Comparison of ENCODE assay signal across 1 cellular context in the genomic region with DNA sequence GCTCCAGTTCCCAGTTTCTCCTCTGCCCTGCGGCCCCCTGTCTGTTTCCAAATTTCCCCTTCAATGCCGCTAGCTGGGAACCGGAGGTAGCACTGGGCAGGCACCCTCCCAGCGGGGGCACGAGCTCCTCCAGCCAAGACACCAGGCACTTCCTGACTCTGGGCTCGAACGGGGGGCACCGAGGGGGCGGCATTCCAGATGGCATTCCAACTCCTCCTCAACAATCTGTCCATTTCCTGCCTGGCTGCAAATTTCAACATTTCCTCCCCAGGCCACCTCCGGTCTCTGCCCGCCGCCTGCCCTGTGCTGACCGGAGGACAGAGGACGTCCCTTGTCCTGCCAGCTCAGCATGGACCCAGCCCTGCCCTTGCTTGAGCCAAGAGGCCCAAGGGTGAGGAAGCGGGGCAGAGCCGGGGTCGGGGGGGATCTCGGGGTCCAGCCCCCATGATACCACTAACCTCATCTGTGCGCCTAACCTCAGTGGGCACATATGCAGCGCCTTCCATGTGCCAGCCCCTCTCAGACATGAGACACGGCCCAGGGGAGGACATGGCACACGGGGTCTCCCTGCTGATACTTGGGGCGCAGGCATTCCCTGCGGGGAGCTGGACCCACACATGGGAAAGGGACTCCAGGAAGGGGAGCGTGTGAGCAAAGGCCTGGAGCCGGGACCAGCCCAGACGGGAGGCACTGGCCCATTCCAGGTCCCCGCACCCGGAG.
TF ChIP-seq lines count a peak whose summit lies in the region.

No MANE protein-coding gene starts in this region.

TF ChIP-seq in SK-N-SH treated with all-trans-retinoic acid at 6 μM for 48 hours, 23 proteins besides CTCF, POLR2A, EP300 and RAD21 (continued from another document):
- TF ChIP-seq, protein P1, sequence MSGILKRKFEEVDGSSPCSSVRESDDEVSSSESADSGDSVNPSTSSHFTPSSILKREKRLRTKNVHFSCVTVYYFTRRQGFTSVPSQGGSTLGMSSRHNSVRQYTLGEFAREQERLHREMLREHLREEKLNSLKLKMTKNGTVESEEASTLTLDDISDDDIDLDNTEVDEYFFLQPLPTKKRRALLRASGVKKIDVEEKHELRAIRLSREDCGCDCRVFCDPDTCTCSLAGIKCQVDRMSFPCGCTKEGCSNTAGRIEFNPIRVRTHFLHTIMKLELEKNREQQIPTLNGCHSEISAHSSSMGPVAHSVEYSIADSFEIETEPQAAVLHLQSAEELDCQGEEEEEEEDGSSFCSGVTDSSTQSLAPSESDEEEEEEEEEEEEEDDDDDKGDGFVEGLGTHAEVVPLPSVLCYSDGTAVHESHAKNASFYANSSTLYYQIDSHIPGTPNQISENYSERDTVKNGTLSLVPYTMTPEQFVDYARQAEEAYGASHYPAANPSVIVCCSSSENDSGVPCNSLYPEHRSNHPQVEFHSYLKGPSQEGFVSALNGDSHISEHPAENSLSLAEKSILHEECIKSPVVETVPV (CRISPR knock-in tag; IDR thresholded peaks at IDR 0.05), result no peak
- TF ChIP-seq GLIS3 (CRISPR knock-in tag; IDR thresholded peaks at IDR 0.05) (no peak), ZNF565 (CRISPR knock-in tag; conservative IDR thresholded peaks at IDR 0.05; ENCODE audit: low read depth) (no peak), ZFP30 (CRISPR knock-in tag; IDR thresholded peaks at IDR 0.05) (no peak), BACH2 (CRISPR knock-in tag; IDR thresholded peaks at IDR 0.05; ENCODE audit: borderline replicate concordance) (no peak), ZNF70 (CRISPR knock-in tag; IDR thresholded peaks at IDR 0.05) (no peak), CSDC2 (CRISPR knock-in tag; IDR thresholded peaks at IDR 0.05) (no peak), TCF4 (CRISPR knock-in tag; IDR thresholded peaks at IDR 0.05; ENCODE audit: borderline replicate concordance) (no peak), SNAI2 (CRISPR knock-in tag; IDR thresholded peaks at IDR 0.05) (no peak), TOX (CRISPR knock-in tag; IDR thresholded peaks at IDR 0.05; ENCODE audit: borderline replicate concordance) (no peak), ESRRG (CRISPR knock-in tag; IDR thresholded peaks at IDR 0.05) (no peak), ARNTL (CRISPR knock-in tag; IDR thresholded peaks at IDR 0.05; ENCODE audit: borderline replicate concordance, low read depth) (no peak), ZNF8 (CRISPR knock-in tag; IDR thresholded peaks at IDR 0.05) (no peak), PPARA (CRISPR knock-in tag; IDR thresholded peaks at IDR 0.05; ENCODE audit: borderline replicate concordance) (no peak)
- TF ChIP-seq, protein P2, sequence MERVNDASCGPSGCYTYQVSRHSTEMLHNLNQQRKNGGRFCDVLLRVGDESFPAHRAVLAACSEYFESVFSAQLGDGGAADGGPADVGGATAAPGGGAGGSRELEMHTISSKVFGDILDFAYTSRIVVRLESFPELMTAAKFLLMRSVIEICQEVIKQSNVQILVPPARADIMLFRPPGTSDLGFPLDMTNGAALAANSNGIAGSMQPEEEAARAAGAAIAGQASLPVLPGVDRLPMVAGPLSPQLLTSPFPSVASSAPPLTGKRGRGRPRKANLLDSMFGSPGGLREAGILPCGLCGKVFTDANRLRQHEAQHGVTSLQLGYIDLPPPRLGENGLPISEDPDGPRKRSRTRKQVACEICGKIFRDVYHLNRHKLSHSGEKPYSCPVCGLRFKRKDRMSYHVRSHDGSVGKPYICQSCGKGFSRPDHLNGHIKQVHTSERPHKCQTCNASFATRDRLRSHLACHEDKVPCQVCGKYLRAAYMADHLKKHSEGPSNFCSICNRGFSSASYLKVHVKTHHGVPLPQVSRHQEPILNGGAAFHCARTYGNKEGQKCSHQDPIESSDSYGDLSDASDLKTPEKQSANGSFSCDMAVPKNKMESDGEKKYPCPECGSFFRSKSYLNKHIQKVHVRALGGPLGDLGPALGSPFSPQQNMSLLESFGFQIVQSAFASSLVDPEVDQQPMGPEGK (CRISPR knock-in tag; IDR thresholded peaks at IDR 0.05; ENCODE audit: borderline replicate concordance), result no peak
